Comparison of ENCODE assay signal across 12 cellular contexts in the genomic region with DNA sequence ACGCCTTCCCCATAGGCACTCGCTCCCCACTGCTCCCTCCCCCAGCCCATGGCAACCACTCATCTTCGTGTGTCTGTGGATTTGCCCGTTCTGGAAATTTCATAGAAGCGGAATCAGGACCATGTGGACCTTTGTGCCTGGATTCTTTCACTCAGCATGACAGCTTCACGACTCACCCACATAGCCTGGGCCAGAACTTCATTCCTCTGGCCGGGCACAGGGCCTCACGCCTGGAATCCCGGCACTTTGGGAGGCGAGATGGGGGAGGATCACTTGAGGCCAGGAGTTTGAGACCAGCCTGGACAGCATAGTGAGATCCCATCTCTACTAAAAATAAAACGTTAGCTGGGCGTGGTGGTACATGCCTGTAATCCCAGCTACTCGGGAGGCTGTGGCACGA. TPM values are rescaled to one million over a fixed set of nuclear protein-coding genes. Genes with fewer than 3 reads are reported as not detected.
DNase-seq lines count a peak whose midpoint lies in the region; TF ChIP-seq lines count a peak whose summit lies in the region.
"Had no signal": no experiment of that assay in that cellular context is flagged by ENCODE, and none has a peak within 500 bp of the region (broad histone marks: within the 10 kb centered on the region; RNA-seq: fewer than 3 reads in every experiment).

No MANE protein-coding gene starts in this region.

- no peak overlapping the region for H3K4me3 ChIP-seq in MM.1S (ENCODE audit: low read length)
- H3K4me3 ChIP-seq: left lung, PC-9, skin epidermis had no signal

- H3K36me3 ChIP-seq in MM.1S (replicated peaks; ENCODE audit: insufficient read depth, low read length): no peaks in the 10 kb centered on the region
- H3K36me3 ChIP-seq: left lung, tibial nerve had no signal

- CTCF ChIA-PET in activated CD4-positive, alpha-beta memory T cell treated with anti-CD3 and anti-CD28 coated beads for 36 hours (lab: Charles Lee): interaction anchor here (0.7 to 1.7 kb wide), 4 partner anchors 28 to 178 kb away, joined by 3 to 13 read pairs (median 4); no protein-coding TSS in a partner anchor

- H4K20me1 ChIP-seq in MM.1S (ENCODE audit: insufficient read depth, low read length): no peaks in the 10 kb centered on the region

- peaks cover 8 to 18% (median 9%) of the 10 kb centered on the region in 3 donors for H3K4me1 Mint-ChIP-seq in IgD-negative memory B cell
- H3K4me1 Mint-ChIP-seq in activated CD4-positive, alpha-beta memory T cell treated with anti-CD3 and anti-CD28 coated beads for 36 hours (ENCODE audit: low read depth): peaks cover 18% of the 10 kb centered on the region

- H3K27me3 ChIP-seq in MM.1S (replicated peaks; ENCODE audit: insufficient read depth, low read length): peaks cover 89% of the 10 kb centered on the region

- intact Hi-C loops in activated CD4-positive, alpha-beta memory T cell treated with anti-CD3 and anti-CD28 coated beads for 36 hours (cut with micrococcal nuclease): loop anchor here (2.0 to 10.0 kb wide), 2 partner anchors 28 to 54 kb away; a partner anchor contains a TSS

- no peak overlapping the region for H3K4me3 Mint-ChIP-seq in IgD-negative memory B cell
- H3K4me3 Mint-ChIP-seq in activated CD4-positive, alpha-beta memory T cell treated with anti-CD3 and anti-CD28 coated beads for 36 hours: no peak overlapping the region

- H3K4me1 ChIP-seq in MM.1S (ENCODE audit: low read length): peaks cover 7% of the 10 kb centered on the region; the same call in 1 of the 2 replicates

- H3K9ac ChIP-seq in MM.1S (ENCODE audit: low read length): no peak overlapping the region

- peak overlapping the region in 2 of 3 donors; percentile 82 to 91 for H3K27ac Mint-ChIP-seq in IgD-negative memory B cell
- peak overlapping the region; percentile 58 for H3K27ac Mint-ChIP-seq in activated CD4-positive, alpha-beta memory T cell treated with anti-CD3 and anti-CD28 coated beads for 36 hours

- TF ChIP-seq CTCF in MM.1S (IDR thresholded peaks at IDR 0.05; ENCODE audit: low read length): no peak

- POLR2A ChIA-PET in activated CD4-positive, alpha-beta memory T cell treated with anti-CD3 and anti-CD28 coated beads for 36 hours (lab: Charles Lee): interaction anchor here (0.6 to 1.7 kb wide), 2 partner anchors 28 to 161 kb away, joined by 3 to 9 read pairs; no protein-coding TSS in a partner anchor

- H3K9me3 ChIP-seq in MM.1S (replicated peaks; ENCODE audit: insufficient read depth, low read length): no peaks in the 10 kb centered on the region
- H3K9me3 ChIP-seq: left lung, tibial nerve had no signal

- H2AFZ ChIP-seq in MM.1S (ENCODE audit: low read length): no peak overlapping the region
- H2AFZ ChIP-seq: PC-9 had no signal

- no peaks in the 10 kb centered on the region for H3K9me3 Mint-ChIP-seq in IgD-negative memory B cell
- no peaks in the 10 kb centered on the region for H3K9me3 Mint-ChIP-seq in activated CD4-positive, alpha-beta memory T cell treated with anti-CD3 and anti-CD28 coated beads for 36 hours

- H3K27ac ChIP-seq in MM.1S (ENCODE audit: low read length): no peak overlapping the region
- H3K27ac ChIP-seq: left lung, PC-9, tibial nerve had no signal

- no peaks in the 10 kb centered on the region for H3K9me2 ChIP-seq in MM.1S (replicated peaks; ENCODE audit: insufficient read depth, low read length)

- no peak overlapping the region for H3K4me2 ChIP-seq in MM.1S (ENCODE audit: low read depth, low read length)
- H3K4me2 ChIP-seq: PC-9 had no signal

- 0 out of 2 replicates have a peak, but pooled peaks cover 2% of the 10 kb centered on the region for H3F3A ChIP-seq in MM.1S (ENCODE audit: insufficient read depth, low read length)

- H3K36me3 Mint-ChIP-seq in IgD-negative memory B cell: no peaks in the 10 kb centered on the region
- no peaks in the 10 kb centered on the region for H3K36me3 Mint-ChIP-seq in activated CD4-positive, alpha-beta memory T cell treated with anti-CD3 and anti-CD28 coated beads for 36 hours

- H3K27me3 Mint-ChIP-seq in IgD-negative memory B cell: peaks cover 19% of the 10 kb centered on the region
- peaks cover 21% of the 10 kb centered on the region for H3K27me3 Mint-ChIP-seq in activated CD4-positive, alpha-beta memory T cell treated with anti-CD3 and anti-CD28 coated beads for 36 hours

- DNase-seq in activated CD4-positive, alpha-beta memory T cell treated with anti-CD3 and anti-CD28 coated beads for 36 hours: no peak
- DNase-seq in iris pigment epithelial cell (ENCODE audit: low read depth) (peak; percentile 23), MM.1S (no peak), NCI-H1105 treated with DMSO at 0.1 percent for 48 hours (lab: John Stamatoyannopoulos, UW) (no peak)
- DNase-seq: aorta, PC-9 had no signal

- H3K79me2 ChIP-seq in MM.1S (ENCODE audit: low read length): no peaks in the 10 kb centered on the region

RNA-seq across cellular contexts. Expression of a gene that starts 12.1 kb away (rescaled TPM):
- 0.90 TPM for polyA plus RNA-seq in IgD-negative memory B cell
- total RNA-seq in activated CD4-positive, alpha-beta memory T cell treated with anti-CD3 and anti-CD28 coated beads for 36 hours: not detected

RNA-seq across cellular contexts. Expression of a gene that starts 13.1 kb away (rescaled TPM):
- 42.0 TPM for polyA plus RNA-seq in IgD-negative memory B cell
- 10 to 100 TPM; 16.3 to 16.8 TPM for total RNA-seq in activated CD4-positive, alpha-beta memory T cell treated with anti-CD3 and anti-CD28 coated beads for 36 hours

RNA-seq across cellular contexts. Expression of a gene that starts 37.6 kb away (rescaled TPM):
- not detected for polyA plus RNA-seq in IgD-negative memory B cell
- under 1 TPM; 0.90 to 0.93 TPM for total RNA-seq in activated CD4-positive, alpha-beta memory T cell treated with anti-CD3 and anti-CD28 coated beads for 36 hours

RNA-seq across cellular contexts. Expression of a gene that starts 42.4 kb away (rescaled TPM):
- polyA plus RNA-seq in IgD-negative memory B cell: 68.0 TPM
- total RNA-seq in activated CD4-positive, alpha-beta memory T cell treated with anti-CD3 and anti-CD28 coated beads for 36 hours: 1 to 10 TPM; 1.2 to 1.5 TPM
- polyA plus RNA-seq: neural cell had no signal

RNA-seq across cellular contexts. Expression of a gene that starts 48.0 kb away (rescaled TPM):
- not detected for polyA plus RNA-seq in IgD-negative memory B cell
- not detected for total RNA-seq in activated CD4-positive, alpha-beta memory T cell treated with anti-CD3 and anti-CD28 coated beads for 36 hours
- total RNA-seq: PC-9; T-helper 2 cell treated with Interferon-gamma antibody and Interleukin-4, amounts not matched to agents 100 ng/mL and 5 ng/mL, for 36 hours had no signal
- polyA plus RNA-seq: neural cell had no signal
